1 cellular context compared by ENCODE assay signal in the genomic region with DNA sequence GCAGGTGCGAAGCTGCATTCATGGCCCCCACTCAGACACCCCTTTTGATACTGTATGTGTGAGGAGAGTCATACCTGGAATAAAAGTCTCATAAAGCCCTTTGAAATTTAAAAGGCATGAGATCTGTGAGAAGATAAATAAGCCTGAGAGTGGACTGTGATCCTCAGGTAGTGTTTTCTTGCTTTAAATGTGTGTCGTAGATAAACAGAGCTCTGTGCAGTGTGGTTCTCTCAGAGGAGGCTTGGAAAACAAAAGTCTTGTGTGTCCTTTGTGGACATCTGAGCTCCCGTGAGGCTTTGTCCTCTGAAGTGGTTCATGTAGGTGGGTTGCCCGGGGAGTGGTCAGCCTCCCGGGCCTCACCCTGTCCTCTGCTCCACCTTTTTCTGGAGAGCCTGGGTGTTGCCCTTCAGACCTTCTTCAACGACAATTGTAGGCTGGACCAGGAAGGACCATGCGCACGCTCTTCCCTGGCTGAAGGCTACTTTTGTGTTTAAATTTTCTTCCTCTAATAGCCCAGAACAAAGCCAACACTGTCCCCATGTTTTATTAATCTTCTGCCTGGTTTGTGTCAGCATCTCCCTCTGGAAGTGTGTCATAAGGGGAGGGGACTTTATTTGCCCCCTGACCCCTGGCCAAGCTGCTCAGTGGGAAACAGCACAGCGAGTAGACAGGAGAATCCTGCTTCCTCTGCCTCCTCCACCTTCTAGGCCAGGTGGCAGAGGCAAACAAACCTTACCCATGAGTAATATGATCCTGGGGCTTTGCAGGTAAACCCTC.
TF ChIP-seq lines count a peak whose summit lies in the region.

No MANE protein-coding gene starts in this region.

TF ChIP-seq in HepG2, 621 proteins besides CTCF, POLR2A, EP300 and RAD21 (continued from another document and continues in another):
- TF ChIP-seq, protein P1, sequence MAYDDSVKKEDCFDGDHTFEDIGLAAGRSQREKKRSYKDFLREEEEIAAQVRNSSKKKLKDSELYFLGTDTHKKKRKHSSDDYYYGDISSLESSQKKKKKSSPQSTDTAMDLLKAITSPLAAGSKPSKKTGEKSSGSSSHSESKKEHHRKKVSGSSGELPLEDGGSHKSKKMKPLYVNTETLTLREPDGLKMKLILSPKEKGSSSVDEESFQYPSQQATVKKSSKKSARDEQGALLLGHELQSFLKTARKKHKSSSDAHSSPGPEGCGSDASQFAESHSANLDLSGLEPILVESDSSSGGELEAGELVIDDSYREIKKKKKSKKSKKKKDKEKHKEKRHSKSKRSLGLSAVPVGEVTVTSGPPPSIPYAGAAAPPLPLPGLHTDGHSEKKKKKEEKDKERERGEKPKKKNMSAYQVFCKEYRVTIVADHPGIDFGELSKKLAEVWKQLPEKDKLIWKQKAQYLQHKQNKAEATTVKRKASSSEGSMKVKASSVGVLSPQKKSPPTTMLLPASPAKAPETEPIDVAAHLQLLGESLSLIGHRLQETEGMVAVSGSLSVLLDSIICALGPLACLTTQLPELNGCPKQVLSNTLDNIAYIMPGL (CRISPR knock-in tag; IDR thresholded peaks at IDR 0.05; ENCODE audit: borderline replicate concordance in 1 of 2, low read depth in 1 of 2) = peak in 1 of 2 experiments; percentile 70; a peak in 2 of 4 replicates
- TF ChIP-seq ZFP62 (CRISPR knock-in tag; IDR thresholded peaks at IDR 0.05) = no peak
- TF ChIP-seq, protein P2, sequence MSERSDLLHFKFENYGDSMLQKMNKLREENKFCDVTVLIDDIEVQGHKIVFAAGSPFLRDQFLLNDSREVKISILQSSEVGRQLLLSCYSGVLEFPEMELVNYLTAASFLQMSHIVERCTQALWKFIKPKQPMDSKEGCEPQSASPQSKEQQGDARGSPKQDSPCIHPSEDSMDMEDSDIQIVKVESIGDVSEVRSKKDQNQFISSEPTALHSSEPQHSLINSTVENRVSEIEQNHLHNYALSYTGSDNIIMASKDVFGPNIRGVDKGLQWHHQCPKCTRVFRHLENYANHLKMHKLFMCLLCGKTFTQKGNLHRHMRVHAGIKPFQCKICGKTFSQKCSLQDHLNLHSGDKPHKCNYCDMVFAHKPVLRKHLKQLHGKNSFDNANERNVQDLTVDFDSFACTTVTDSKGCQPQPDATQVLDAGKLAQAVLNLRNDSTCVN (CRISPR knock-in tag; IDR thresholded peaks at IDR 0.05; ENCODE audit: borderline replicate concordance) = peak; percentile 96
- TF ChIP-seq HHEX (CRISPR knock-in tag; IDR thresholded peaks at IDR 0.05) = no peak
- TF ChIP-seq IKZF4 (CRISPR knock-in tag; IDR thresholded peaks at IDR 0.05; ENCODE audit: borderline replicate concordance, low read depth, not compliant biosample characterization) = no peak
- 0 out of 2 replicates have a peak, but pooled peaks have one; percentile 47 for TF ChIP-seq KLF6 (CRISPR knock-in tag; IDR thresholded peaks at IDR 0.05)
- TF ChIP-seq ZNF850 (CRISPR knock-in tag; conservative IDR thresholded peaks at IDR 0.05) = no peak
- peak; percentile 38 for TF ChIP-seq RBM22 (optimal IDR thresholded peaks at IDR 0.05; ENCODE audit: low read length)
- TF ChIP-seq, protein P3, sequence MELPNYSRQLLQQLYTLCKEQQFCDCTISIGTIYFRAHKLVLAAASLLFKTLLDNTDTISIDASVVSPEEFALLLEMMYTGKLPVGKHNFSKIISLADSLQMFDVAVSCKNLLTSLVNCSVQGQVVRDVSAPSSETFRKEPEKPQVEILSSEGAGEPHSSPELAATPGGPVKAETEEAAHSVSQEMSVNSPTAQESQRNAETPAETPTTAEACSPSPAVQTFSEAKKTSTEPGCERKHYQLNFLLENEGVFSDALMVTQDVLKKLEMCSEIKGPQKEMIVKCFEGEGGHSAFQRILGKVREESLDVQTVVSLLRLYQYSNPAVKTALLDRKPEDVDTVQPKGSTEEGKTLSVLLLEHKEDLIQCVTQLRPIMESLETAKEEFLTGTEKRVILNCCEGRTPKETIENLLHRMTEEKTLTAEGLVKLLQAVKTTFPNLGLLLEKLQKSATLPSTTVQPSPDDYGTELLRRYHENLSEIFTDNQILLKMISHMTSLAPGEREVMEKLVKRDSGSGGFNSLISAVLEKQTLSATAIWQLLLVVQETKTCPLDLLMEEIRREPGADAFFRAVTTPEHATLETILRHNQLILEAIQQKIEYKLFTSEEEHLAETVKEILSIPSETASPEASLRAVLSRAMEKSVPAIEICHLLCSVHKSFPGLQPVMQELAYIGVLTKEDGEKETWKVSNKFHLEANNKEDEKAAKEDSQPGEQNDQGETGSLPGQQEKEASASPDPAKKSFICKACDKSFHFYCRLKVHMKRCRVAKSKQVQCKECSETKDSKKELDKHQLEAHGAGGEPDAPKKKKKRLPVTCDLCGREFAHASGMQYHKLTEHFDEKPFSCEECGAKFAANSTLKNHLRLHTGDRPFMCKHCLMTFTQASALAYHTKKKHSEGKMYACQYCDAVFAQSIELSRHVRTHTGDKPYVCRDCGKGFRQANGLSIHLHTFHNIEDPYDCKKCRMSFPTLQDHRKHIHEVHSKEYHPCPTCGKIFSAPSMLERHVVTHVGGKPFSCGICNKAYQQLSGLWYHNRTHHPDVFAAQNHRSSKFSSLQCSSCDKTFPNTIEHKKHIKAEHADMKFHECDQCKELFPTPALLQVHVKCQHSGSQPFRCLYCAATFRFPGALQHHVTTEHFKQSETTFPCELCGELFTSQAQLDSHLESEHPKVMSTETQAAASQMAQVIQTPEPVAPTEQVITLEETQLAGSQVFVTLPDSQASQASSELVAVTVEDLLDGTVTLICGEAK (IDR thresholded peaks at IDR 0.05) = no peak
- TF ChIP-seq, protein P3 (CRISPR knock-in tag; IDR thresholded peaks at IDR 0.05) = no peak
- no peak for TF ChIP-seq PAX8 (CRISPR knock-in tag; IDR thresholded peaks at IDR 0.05; ENCODE audit: borderline replicate concordance)
- no peak for TF ChIP-seq ZNF841 (CRISPR knock-in tag; IDR thresholded peaks at IDR 0.05; ENCODE audit: borderline replicate concordance)
- TF ChIP-seq SALL1 (CRISPR knock-in tag; IDR thresholded peaks at IDR 0.05) = peak; percentile 91
- TF ChIP-seq ZNF839 (CRISPR knock-in tag; IDR thresholded peaks at IDR 0.05; ENCODE audit: borderline replicate concordance) = no peak
- peak; percentile 6; the same call in 1 of the 2 replicates for TF ChIP-seq ZNF629 (CRISPR knock-in tag; conservative IDR thresholded peaks at IDR 0.05)
- TF ChIP-seq, protein P4, sequence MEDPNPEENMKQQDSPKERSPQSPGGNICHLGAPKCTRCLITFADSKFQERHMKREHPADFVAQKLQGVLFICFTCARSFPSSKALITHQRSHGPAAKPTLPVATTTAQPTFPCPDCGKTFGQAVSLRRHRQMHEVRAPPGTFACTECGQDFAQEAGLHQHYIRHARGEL (CRISPR knock-in tag; IDR thresholded peaks at IDR 0.05) = no peak
- peak; percentile 56; the same call in 1 of the 2 replicates for TF ChIP-seq SP4 (CRISPR knock-in tag; IDR thresholded peaks at IDR 0.05)
- peak; percentile 41; the same call in 1 of the 2 replicates for TF ChIP-seq STAG1 (CRISPR knock-in tag; IDR thresholded peaks at IDR 0.05)
- peak; percentile 46 for TF ChIP-seq MIXL1 (CRISPR knock-in tag; IDR thresholded peaks at IDR 0.05)
- TF ChIP-seq ZNF225 (CRISPR knock-in tag; IDR thresholded peaks at IDR 0.05) = no peak
- peak; percentile 77 for TF ChIP-seq ASH2L (IDR thresholded peaks at IDR 0.05; ENCODE audit: insufficient read length, low read depth, low read length)
- no peak for TF ChIP-seq NONO (IDR thresholded peaks at IDR 0.05)
- TF ChIP-seq NONO (CRISPR knock-in tag; conservative IDR thresholded peaks at IDR 0.05) = no peak; the same call in 1 of the 2 replicates
- TF ChIP-seq HOXA9 (CRISPR knock-in tag; IDR thresholded peaks at IDR 0.05; ENCODE audit: borderline replicate concordance) = no peak
- no peak for TF ChIP-seq FLYWCH1 (CRISPR knock-in tag; IDR thresholded peaks at IDR 0.05)
- TF ChIP-seq NFYB (CRISPR knock-in tag; IDR thresholded peaks at IDR 0.05) = peak; percentile 13; the same call in 1 of the 2 replicates
- no peak for TF ChIP-seq GPN1 (CRISPR knock-in tag; IDR thresholded peaks at IDR 0.05; ENCODE audit: borderline replicate concordance)
- TF ChIP-seq KLF16 (CRISPR knock-in tag; IDR thresholded peaks at IDR 0.05) = peak in 1 of 2 experiments; percentile 78; a peak in 2 of 4 replicates
- TF ChIP-seq ZNF879 (CRISPR knock-in tag; IDR thresholded peaks at IDR 0.05) = no peak
- TF ChIP-seq, protein P5, sequence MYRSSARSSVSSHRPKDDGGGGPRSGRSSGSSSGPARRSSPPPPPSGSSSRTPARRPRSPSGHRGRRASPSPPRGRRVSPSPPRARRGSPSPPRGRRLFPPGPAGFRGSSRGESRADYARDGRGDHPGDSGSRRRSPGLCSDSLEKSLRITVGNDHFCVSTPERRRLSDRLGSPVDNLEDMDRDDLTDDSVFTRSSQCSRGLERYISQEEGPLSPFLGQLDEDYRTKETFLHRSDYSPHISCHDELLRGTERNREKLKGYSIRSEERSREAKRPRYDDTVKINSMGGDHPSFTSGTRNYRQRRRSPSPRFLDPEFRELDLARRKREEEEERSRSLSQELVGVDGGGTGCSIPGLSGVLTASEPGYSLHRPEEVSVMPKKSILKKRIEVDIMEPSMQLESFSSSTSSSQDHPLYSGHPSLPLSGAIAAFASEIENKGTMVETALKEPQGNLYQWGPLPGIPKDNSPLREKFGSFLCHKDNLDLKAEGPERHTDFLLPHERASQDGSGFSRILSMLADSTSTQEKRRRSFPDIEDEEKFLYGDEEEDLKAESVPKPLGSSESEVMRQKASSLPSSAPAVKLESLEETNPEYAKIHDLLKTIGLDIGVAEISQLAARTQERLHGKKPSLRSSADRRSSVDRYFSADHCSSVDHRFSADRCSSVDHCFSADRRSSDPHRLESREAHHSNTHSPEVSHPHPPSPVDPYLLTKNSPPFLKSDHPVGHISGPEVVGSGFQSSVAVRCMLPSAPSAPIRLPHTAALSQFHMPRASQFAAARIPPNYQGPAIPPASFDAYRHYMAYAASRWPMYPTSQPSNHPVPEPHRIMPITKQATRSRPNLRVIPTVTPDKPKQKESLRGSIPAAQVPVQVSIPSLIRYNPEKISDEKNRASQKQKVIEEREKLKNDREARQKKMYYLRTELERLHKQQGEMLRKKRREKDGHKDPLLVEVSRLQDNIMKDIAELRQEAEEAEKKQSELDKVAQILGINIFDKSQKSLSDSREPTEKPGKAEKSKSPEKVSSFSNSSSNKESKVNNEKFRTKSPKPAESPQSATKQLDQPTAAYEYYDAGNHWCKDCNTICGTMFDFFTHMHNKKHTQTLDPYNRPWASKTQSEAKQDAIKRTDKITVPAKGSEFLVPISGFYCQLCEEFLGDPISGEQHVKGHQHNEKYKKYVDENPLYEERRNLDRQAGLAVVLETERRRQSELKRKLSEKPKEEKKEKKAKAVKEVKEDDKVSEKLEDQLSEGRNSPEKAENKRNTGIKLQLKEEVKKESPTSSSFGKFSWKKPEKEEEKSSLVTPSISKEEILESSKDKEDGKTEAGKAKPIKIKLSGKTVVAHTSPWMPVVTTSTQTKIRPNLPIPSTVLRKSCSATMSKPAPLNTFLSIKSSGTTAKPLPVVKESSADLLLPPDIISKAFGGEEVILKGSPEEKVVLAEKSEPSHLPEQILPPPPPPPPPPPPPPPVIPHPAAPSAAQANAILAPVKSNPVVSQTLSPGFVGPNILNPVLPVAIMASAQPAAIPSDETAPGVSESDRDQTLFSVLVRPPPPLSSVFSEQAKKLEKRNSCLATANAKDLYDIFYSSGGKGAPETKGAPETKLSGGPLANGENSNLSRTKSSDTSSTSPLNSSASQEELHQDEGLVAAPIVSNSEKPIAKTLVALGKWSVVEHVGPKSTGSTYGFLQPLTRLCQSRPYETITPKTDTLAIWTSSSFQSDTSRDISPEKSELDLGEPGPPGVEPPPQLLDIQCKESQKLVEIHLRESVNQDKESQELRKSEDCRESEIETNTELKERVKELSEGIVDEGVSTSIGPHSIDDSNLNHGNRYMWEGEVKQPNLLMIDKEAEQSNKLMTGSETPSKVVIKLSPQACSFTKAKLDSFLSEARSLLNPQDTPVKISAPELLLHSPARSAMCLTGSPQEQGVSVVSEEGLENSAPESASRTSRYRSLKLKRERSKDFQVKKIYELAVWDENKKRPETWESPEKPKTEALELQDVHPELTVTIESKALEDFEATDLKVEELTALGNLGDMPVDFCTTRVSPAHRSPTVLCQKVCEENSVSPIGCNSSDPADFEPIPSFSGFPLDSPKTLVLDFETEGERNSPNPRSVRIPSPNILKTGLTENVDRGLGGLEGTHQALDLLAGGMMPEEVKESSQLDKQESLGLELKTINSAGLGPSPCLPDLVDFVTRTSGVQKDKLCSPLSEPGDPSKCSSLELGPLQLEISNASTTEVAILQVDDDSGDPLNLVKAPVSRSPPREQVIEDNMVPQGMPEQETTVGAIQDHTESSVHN (CRISPR knock-in tag; IDR thresholded peaks at IDR 0.05) = no peak
- TF ChIP-seq EZH2 (conservative IDR thresholded peaks at IDR 0.05; ENCODE audit: low read depth, low read length) = no peak
- peak; percentile 23; the same call in 1 of the 2 replicates for TF ChIP-seq DMAP1 (CRISPR knock-in tag; IDR thresholded peaks at IDR 0.05)
- TF ChIP-seq BCL6 (CRISPR knock-in tag; IDR thresholded peaks at IDR 0.05) = peak; percentile 64; the same call in 1 of the 2 replicates
